In the genomic region with DNA sequence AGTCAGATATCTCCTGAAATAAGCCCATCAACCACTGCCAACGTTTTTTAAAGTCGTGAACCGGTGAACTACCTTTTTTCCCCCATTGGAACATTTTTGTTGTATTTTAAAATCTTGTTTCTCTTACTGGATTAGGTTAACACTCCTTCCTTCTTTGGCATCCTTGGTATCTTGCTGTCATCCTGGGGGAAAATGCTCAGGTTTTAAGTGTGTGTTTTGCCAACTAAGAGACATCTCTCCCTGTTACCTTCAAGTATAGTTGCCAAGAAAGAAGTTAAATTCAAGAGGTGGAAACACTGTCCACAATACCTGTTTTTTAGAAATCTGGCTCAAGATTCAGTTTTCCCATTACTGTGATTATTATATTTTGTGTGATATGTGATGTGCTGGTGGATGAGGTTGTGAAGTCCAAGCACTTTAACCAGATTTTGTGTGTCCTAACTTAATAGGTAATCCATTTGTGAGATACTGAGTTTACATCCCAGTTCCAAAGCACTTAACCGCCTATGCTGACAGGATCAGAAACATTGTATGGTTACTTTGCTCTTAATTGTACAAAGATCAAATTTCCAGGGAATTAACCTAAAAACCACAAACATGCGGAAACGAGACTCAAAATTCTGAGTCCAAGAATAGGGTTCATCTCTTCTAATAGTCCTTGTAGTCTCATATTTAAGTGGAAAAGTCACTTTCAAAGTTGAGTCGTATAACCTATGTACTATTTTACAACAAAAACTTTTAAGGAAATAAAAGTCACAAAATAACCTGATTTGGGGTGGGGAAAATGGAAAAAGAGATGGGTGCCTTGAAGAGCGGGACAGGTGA, we compare ENCODE assay signal across 1 cellular context.
TF ChIP-seq lines count a peak whose summit lies in the region.

No MANE protein-coding gene starts in this region.

TF ChIP-seq in liver, 16 proteins besides CTCF, POLR2A, EP300 and RAD21 (continued from another document):
- TF ChIP-seq, protein P1, sequence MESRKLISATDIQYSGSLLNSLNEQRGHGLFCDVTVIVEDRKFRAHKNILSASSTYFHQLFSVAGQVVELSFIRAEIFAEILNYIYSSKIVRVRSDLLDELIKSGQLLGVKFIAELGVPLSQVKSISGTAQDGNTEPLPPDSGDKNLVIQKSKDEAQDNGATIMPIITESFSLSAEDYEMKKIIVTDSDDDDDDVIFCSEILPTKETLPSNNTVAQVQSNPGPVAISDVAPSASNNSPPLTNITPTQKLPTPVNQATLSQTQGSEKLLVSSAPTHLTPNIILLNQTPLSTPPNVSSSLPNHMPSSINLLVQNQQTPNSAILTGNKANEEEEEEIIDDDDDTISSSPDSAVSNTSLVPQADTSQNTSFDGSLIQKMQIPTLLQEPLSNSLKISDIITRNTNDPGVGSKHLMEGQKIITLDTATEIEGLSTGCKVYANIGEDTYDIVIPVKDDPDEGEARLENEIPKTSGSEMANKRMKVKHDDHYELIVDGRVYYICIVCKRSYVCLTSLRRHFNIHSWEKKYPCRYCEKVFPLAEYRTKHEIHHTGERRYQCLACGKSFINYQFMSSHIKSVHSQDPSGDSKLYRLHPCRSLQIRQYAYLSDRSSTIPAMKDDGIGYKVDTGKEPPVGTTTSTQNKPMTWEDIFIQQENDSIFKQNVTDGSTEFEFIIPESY (IDR thresholded peaks at IDR 0.05) = no peak
- no peak for TF ChIP-seq JUND (IDR thresholded peaks at IDR 0.05)
- TF ChIP-seq, protein P2, sequence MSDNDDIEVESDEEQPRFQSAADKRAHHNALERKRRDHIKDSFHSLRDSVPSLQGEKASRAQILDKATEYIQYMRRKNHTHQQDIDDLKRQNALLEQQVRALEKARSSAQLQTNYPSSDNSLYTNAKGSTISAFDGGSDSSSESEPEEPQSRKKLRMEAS (IDR thresholded peaks at IDR 0.05) = no peak
- no peak for TF ChIP-seq FOXA1 (IDR thresholded peaks at IDR 0.05)
- TF ChIP-seq HNF4G (IDR thresholded peaks at IDR 0.05) = no peak
